ENCODE assay signal across 1 cellular context in genomic region chr19:38990949-38991697, GRCh38.
TF ChIP-seq lines count a peak whose summit lies in the region.

No MANE protein-coding gene starts in this region.

TF ChIP-seq in IMR-90, 13 proteins besides CTCF, POLR2A, EP300 and RAD21:
- TF ChIP-seq USF2 (IDR thresholded peaks at IDR 0.05; ENCODE audit: low read depth, low read length) (no peak), SMC3 (IDR thresholded peaks at IDR 0.05; ENCODE audit: low read depth, low read length) (no peak), ELK1 (IDR thresholded peaks at IDR 0.05; ENCODE audit: borderline replicate concordance, low read depth, low read length) (no peak), MXI1 (IDR thresholded peaks at IDR 0.05; ENCODE audit: borderline replicate concordance, low read depth, low read length) (no peak)
